Comparison of ENCODE assay signal across 9 cellular contexts in the genomic region with DNA sequence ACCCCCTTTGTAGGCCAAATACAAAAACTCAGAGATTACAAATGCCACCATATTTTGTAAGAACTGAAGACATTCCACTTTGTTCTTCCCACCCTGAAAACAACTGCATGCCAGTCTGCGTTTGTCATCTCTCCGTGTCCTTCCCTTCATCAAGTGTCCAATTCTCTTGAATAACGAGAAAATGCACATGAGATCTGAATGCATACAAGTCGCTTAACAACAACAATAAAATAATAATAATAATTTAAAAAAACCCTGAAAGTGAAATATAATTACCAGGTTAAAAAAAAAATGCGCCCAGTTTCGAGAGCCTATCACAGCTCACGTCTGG. TPM values are rescaled to one million over a fixed set of nuclear protein-coding genes. Genes with fewer than 3 reads are reported as not detected.
DNase-seq lines count a peak whose midpoint lies in the region; ATAC-seq and TF ChIP-seq lines count a peak whose summit lies in the region.
"Had no signal": no experiment of that assay in that cellular context is flagged by ENCODE, and none has a peak within 500 bp of the region (broad histone marks: within the 10 kb centered on the region; RNA-seq: fewer than 3 reads in every experiment).

No MANE protein-coding gene starts in this region.

- no peaks in the 10 kb centered on the region; the same call in 2 of the 3 replicates for H3K36me3 Mint-ChIP-seq in GM23338 (ENCODE audit: low read depth)
- no peaks in the 10 kb centered on the region for H3K36me3 Mint-ChIP-seq in T-cell

- POLR2A ChIA-PET in T-cell (lab: Charles Lee) = no interaction called here

- CTCF ChIA-PET in T-cell (lab: Charles Lee) = interaction anchor here in 1 of 2 donors (0.6 to 0.8 kb wide), 6 partner anchors 47 to 844 kb away, joined by 3 to 8 read pairs (median 3); no protein-coding TSS in a partner anchor

- H3K4me1 Mint-ChIP-seq in GM23338 = peaks cover 9% of the 10 kb centered on the region; the same call in 2 of the 3 replicates
- H3K4me1 Mint-ChIP-seq in T-cell = peaks cover 0 to 4% (median 4%) of the 10 kb centered on the region in 3 donors

- H3K36me3 ChIP-seq in GM23338 (ENCODE audit: insufficient read depth) (no peaks in the 10 kb centered on the region), skeletal muscle tissue (ENCODE audit: control insufficient read depth in 3 of 3, insufficient read depth in 3 of 3, low read length in 3 of 3) (no peaks in the 10 kb centered on the region)

- H3K27ac Mint-ChIP-seq in GM23338 = no peak overlapping the region
- H3K27ac Mint-ChIP-seq in T-cell = no peak overlapping the region

- H2AFZ ChIP-seq in GM23338 = peak overlapping the region; percentile 86

- H3K4me3 Mint-ChIP-seq in GM23338 = peak overlapping the region; percentile 47; the same call in 2 of the 3 replicates
- peak overlapping the region in 2 of 3 donors; percentile 54 to 74 for H3K4me3 Mint-ChIP-seq in T-cell

- no peak for ATAC-seq in GM23338
- ATAC-seq in T-cell (replicated peaks in 1 of 4) = no peak

- no peaks in the 10 kb centered on the region for H3K9me2 ChIP-seq in GM23338 (ENCODE audit: insufficient read depth)

- H3K27me3 ChIP-seq in GM23338 (ENCODE audit: insufficient read depth) = peaks cover 14% of the 10 kb centered on the region
- no peaks in the 10 kb centered on the region for H3K27me3 ChIP-seq in skeletal muscle tissue (ENCODE audit: control insufficient read depth in 3 of 3, insufficient read depth in 3 of 3, low read length in 3 of 3)

- H3K27me3 Mint-ChIP-seq in GM23338 (ENCODE audit: insufficient read depth, low read depth, poor library complexity) (peaks cover 3% of the 10 kb centered on the region), T-cell (peaks cover 22 to 29% of the 10 kb centered on the region in 2 donors)

- H3K27ac ChIP-seq in GM23338 (ENCODE audit: low read depth) (no peak overlapping the region), skeletal muscle tissue (ENCODE audit: low read depth, low read length) (peak overlapping the region; percentile 97)
- H3K27ac ChIP-seq: HL-60 had no signal

- TF ChIP-seq CTCF in GM23338 (conservative IDR thresholded peaks at IDR 0.05; ENCODE audit: low read depth in 2 of 2) (no peak), foreskin fibroblast (IDR thresholded peaks at IDR 0.05; ENCODE audit: low read depth, low read length) (no peak)

- peak overlapping the region; percentile 91 for H3K4me2 ChIP-seq in GM23338

- H4K20me1 ChIP-seq in GM23338 (replicated peaks; ENCODE audit: insufficient read depth) = no peaks in the 10 kb centered on the region

- H3K4me1 ChIP-seq in GM23338 (ENCODE audit: insufficient read depth) (peaks cover 18% of the 10 kb centered on the region), skeletal muscle tissue (ENCODE audit: control insufficient read depth in 3 of 3, insufficient read depth in 3 of 3, low read length in 3 of 3) (peaks cover 22 to 32% (median 23%) of the 10 kb centered on the region in 3 donors)

- no peaks in the 10 kb centered on the region for H3K9me3 Mint-ChIP-seq in GM23338
- no peaks in the 10 kb centered on the region for H3K9me3 Mint-ChIP-seq in T-cell

- H3K9ac ChIP-seq in skeletal muscle tissue (ENCODE audit: low read depth in 1 of 3, low read length in 3 of 3) = peak overlapping the region in 1 of 3 donors; percentile 24

- DNase-seq in GM23338 (ENCODE audit: low spot score) (no peak), T-cell (no peak), foreskin fibroblast (no peak), SKM-1 treated with dmso at 0.1 percent for 144 hours (lab: John Stamatoyannopoulos, UW; ENCODE audit: unreplicated experiment) (no peak), NOMO-1 treated with dmso at 0.1 percent for 144 hours (lab: John Stamatoyannopoulos, UW; ENCODE audit: unreplicated experiment) (no peak), NCI-H2081 (lab: John Stamatoyannopoulos, UW) (no peak)
- DNase-seq in effector CD8-positive, alpha-beta T cell (lab: John Stamatoyannopoulos, UW) = no peak

- no peaks in the 10 kb centered on the region for H3K9me3 ChIP-seq in skeletal muscle tissue (ENCODE audit: control insufficient read depth in 3 of 3, low read length in 3 of 3)

- H3F3A ChIP-seq in GM23338 (replicated peaks; ENCODE audit: low read depth) = 0 out of 2 replicates have a peak, but pooled peaks cover 6% of the 10 kb centered on the region

- H3K79me2 ChIP-seq in GM23338 (replicated peaks; ENCODE audit: insufficient read depth) = peaks cover 4% of the 10 kb centered on the region

- H3K4me3 ChIP-seq in GM23338 (peak overlapping the region; percentile 93), foreskin fibroblast (ENCODE audit: low read depth in 1 of 2, low read length in 2 of 2) (peak overlapping the region; percentile 57 to 71), skeletal muscle tissue (ENCODE audit: low read length in 3 of 3) (peak overlapping the region in 2 of 3 donors; percentile 30 to 40)

TF ChIP-seq in GM23338, 12 proteins besides CTCF, POLR2A, EP300 and RAD21:
- TF ChIP-seq, protein P1, sequence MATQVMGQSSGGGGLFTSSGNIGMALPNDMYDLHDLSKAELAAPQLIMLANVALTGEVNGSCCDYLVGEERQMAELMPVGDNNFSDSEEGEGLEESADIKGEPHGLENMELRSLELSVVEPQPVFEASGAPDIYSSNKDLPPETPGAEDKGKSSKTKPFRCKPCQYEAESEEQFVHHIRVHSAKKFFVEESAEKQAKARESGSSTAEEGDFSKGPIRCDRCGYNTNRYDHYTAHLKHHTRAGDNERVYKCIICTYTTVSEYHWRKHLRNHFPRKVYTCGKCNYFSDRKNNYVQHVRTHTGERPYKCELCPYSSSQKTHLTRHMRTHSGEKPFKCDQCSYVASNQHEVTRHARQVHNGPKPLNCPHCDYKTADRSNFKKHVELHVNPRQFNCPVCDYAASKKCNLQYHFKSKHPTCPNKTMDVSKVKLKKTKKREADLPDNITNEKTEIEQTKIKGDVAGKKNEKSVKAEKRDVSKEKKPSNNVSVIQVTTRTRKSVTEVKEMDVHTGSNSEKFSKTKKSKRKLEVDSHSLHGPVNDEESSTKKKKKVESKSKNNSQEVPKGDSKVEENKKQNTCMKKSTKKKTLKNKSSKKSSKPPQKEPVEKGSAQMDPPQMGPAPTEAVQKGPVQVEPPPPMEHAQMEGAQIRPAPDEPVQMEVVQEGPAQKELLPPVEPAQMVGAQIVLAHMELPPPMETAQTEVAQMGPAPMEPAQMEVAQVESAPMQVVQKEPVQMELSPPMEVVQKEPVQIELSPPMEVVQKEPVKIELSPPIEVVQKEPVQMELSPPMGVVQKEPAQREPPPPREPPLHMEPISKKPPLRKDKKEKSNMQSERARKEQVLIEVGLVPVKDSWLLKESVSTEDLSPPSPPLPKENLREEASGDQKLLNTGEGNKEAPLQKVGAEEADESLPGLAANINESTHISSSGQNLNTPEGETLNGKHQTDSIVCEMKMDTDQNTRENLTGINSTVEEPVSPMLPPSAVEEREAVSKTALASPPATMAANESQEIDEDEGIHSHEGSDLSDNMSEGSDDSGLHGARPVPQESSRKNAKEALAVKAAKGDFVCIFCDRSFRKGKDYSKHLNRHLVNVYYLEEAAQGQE (IDR thresholded peaks at IDR 0.05; ENCODE audit: unreplicated experiment) = no peak

RNA-seq across cellular contexts. Expression of a gene that starts 2.0 kb away (rescaled TPM):
- 3.7 and 5.5 TPM in 2 replicates for total RNA-seq in GM23338 (2014; rRNA removed; shearing (Covaris generic))
- 1.6 TPM in 2 replicates for polyA plus RNA-seq in GM23338 (2016; fragmentation: Nextera tagmentation; extraction: Ambion mirVana)
- total RNA-seq in T-cell (1 to 10 TPM; 1.6 to 5.7 (median 3.2) TPM), skeletal muscle tissue (13.6 TPM)

Comparison
In these comparisons a context has a peak if more than half of its experiments do, and no peak if none do; other contexts are left out.
1. H3K4me3 ChIP-seq: peak in every context shown above with its lines; median percentile 93 in GM23338; 64 in foreskin fibroblast; 35 in skeletal muscle tissue.